ENCODE assay signal across 1 cellular context in the genomic region with DNA sequence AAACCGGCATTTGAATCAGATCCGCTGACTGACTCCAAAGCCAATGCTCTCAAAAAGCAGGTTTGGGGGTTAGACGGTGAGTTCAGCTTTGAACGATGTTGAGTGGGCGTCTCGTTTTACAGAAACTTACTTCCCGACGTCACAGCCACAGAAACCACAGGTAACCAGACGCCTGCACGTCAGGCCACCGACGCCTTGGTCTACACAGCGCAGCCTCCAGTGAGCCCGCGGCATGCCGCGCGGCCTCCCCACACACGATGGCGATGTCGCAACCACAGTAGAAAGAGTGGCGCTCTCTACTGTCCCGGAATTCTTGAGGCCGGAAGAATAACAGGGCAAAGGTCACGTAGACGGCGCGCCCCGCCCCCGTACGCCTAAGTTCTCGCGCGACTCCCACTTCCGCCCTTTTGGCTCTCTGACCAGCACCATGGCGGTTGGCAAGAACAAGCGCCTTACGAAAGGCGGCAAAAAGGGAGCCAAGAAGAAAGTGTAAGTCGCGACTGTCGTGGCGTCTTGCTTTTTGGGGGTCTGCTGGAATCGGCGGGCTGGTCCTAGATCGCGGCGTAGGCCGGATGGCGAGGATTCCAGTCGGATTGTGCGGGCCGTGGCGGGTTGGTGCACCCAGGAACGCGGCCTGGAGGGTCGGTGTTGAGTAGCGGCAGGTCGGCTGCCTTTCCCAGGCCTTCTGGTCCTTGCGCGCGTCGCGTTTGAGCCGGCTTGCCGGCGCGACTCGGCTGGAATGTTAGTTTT.
TF ChIP-seq lines count a peak whose summit lies in the region.

A gene (plus strand): TSS at position 403 of the 750 bp plus-strand sequence. CDS start 25 bp downstream, at position 428.

TF ChIP-seq in HepG2, 621 proteins besides CTCF, POLR2A, EP300 and RAD21 (continued from another document and continues in another):
- TF ChIP-seq, protein P1, sequence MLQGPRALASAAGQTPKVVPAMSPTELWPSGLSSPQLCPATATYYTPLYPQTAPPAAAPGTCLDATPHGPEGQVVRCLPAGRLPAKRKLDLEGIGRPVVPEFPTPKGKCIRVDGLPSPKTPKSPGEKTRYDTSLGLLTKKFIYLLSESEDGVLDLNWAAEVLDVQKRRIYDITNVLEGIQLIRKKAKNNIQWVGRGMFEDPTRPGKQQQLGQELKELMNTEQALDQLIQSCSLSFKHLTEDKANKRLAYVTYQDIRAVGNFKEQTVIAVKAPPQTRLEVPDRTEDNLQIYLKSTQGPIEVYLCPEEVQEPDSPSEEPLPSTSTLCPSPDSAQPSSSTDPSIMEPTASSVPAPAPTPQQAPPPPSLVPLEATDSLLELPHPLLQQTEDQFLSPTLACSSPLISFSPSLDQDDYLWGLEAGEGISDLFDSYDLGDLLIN (CRISPR knock-in tag; IDR thresholded peaks at IDR 0.05; ENCODE audit: borderline replicate concordance), result peak; percentile 56; the same call in 1 of the 2 replicates
- TF ChIP-seq SRSF4 (IDR thresholded peaks at IDR 0.05; ENCODE audit: low read depth, low read length, poor library complexity, severe bottlenecking) (no peak), FOSL1 (CRISPR knock-in tag; IDR thresholded peaks at IDR 0.05; ENCODE audit: borderline replicate concordance) (peak; percentile 54; the same call in 1 of the 2 replicates), HHEX (CRISPR knock-in tag; IDR thresholded peaks at IDR 0.05) (no peak), NPAS2 (CRISPR knock-in tag; IDR thresholded peaks at IDR 0.05; ENCODE audit: borderline replicate concordance) (no peak), ZNF225 (CRISPR knock-in tag; IDR thresholded peaks at IDR 0.05) (peak; percentile 92; the same call in 1 of the 2 replicates), CCDC6 (CRISPR knock-in tag; IDR thresholded peaks at IDR 0.05) (peak; percentile 89), HMGA1 (CRISPR knock-in tag; conservative IDR thresholded peaks at IDR 0.05) (no peak), ZNF850 (CRISPR knock-in tag; conservative IDR thresholded peaks at IDR 0.05) (peak; percentile 72; the same call in 1 of the 2 replicates), PHF20 (CRISPR knock-in tag; IDR thresholded peaks at IDR 0.05) (peak; percentile 97), ATF7 (IDR thresholded peaks at IDR 0.05) (no peak), ATF7 (CRISPR knock-in tag; IDR thresholded peaks at IDR 0.05) (0 out of 2 replicates have a peak, but pooled peaks have one; percentile 43), RNF2 (conservative IDR thresholded peaks at IDR 0.05; ENCODE audit: low read depth) (peak; percentile 65; the same call in 1 of the 2 replicates), EHMT2 (IDR thresholded peaks at IDR 0.05; ENCODE audit: borderline replicate concordance, low read depth, low read length) (no peak), ZNF329 (CRISPR knock-in tag; IDR thresholded peaks at IDR 0.05; ENCODE audit: low read depth) (no peak; the same call in 1 of the 2 replicates), SP140L (CRISPR knock-in tag; IDR thresholded peaks at IDR 0.05; ENCODE audit: borderline replicate concordance) (no peak), SMAD9 (CRISPR knock-in tag; IDR thresholded peaks at IDR 0.05) (peak; percentile 62; the same call in 1 of the 2 replicates), ZNF549 (CRISPR knock-in tag; IDR thresholded peaks at IDR 0.05) (0 out of 2 replicates have a peak, but pooled peaks have one; percentile 50), TCF7L2 (IDR thresholded peaks at IDR 0.05; ENCODE audit: low read depth, low read length) (no peak), SNAPC2 (CRISPR knock-in tag; IDR thresholded peaks at IDR 0.05) (peak; percentile 95; the same call in 1 of the 2 replicates), HNRNPLL (IDR thresholded peaks at IDR 0.05; ENCODE audit: low read depth, low read length, poor library complexity, severe bottlenecking) (peak; percentile 87), ZNF7 (CRISPR knock-in tag; IDR thresholded peaks at IDR 0.05) (no peak), TP53 (CRISPR knock-in tag; conservative IDR thresholded peaks at IDR 0.05) (peak; percentile 90; the same call in 1 of the 2 replicates), HOXA9 (CRISPR knock-in tag; IDR thresholded peaks at IDR 0.05; ENCODE audit: borderline replicate concordance) (peak; percentile 73; the same call in 1 of the 2 replicates), ZNF34 (CRISPR knock-in tag; IDR thresholded peaks at IDR 0.05; ENCODE audit: borderline replicate concordance) (peak; percentile 95; the same call in 1 of the 2 replicates), ZNF331 (CRISPR knock-in tag; IDR thresholded peaks at IDR 0.05) (peak; percentile 89), ZNF12 (CRISPR knock-in tag; IDR thresholded peaks at IDR 0.05) (peak; percentile 54; the same call in 1 of the 2 replicates), ZNF558 (CRISPR knock-in tag; IDR thresholded peaks at IDR 0.05; ENCODE audit: borderline replicate concordance) (peak; percentile 95), NBN (conservative IDR thresholded peaks at IDR 0.05) (no peak), SOX5 (CRISPR knock-in tag; IDR thresholded peaks at IDR 0.05; ENCODE audit: borderline replicate concordance) (peak; percentile 61), CREM (IDR thresholded peaks at IDR 0.05) (peak; percentile 93), CREM (CRISPR knock-in tag; IDR thresholded peaks at IDR 0.05) (no peak), ZNF569 (CRISPR knock-in tag; IDR thresholded peaks at IDR 0.05; ENCODE audit: borderline replicate concordance) (no peak), SKI (IDR thresholded peaks at IDR 0.05; ENCODE audit: partially characterized antibody) (peak; percentile 73), SOX13 (IDR thresholded peaks at IDR 0.05) (0 out of 2 replicates have a peak, but pooled peaks have one; percentile 14), SOX13 (CRISPR knock-in tag; conservative IDR thresholded peaks at IDR 0.05 in 1 of 2, IDR thresholded peaks at IDR 0.05 in 1 of 2) (peak in 1 of 2 experiments; percentile 68; a peak in 2 of 4 replicates), ZNF335 (CRISPR knock-in tag; IDR thresholded peaks at IDR 0.05) (peak; percentile 69; the same call in 1 of the 2 replicates), ZSCAN30 (CRISPR knock-in tag; IDR thresholded peaks at IDR 0.05) (no peak), CEBPG (CRISPR knock-in tag; IDR thresholded peaks at IDR 0.05) (peak; percentile 94), NFE2L1 (CRISPR knock-in tag; IDR thresholded peaks at IDR 0.05; ENCODE audit: borderline replicate concordance) (no peak), ZSCAN29 (CRISPR knock-in tag; conservative IDR thresholded peaks at IDR 0.05) (peak; percentile 97)
- TF ChIP-seq, protein P2, sequence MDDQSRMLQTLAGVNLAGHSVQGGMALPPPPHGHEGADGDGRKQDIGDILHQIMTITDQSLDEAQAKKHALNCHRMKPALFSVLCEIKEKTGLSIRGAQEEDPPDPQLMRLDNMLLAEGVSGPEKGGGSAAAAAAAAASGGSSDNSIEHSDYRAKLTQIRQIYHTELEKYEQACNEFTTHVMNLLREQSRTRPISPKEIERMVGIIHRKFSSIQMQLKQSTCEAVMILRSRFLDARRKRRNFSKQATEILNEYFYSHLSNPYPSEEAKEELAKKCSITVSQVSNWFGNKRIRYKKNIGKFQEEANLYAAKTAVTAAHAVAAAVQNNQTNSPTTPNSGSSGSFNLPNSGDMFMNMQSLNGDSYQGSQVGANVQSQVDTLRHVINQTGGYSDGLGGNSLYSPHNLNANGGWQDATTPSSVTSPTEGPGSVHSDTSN (CRISPR knock-in tag; IDR thresholded peaks at IDR 0.05; ENCODE audit: borderline replicate concordance), result no peak; the same call in 1 of the 2 replicates
- TF ChIP-seq, protein P3, sequence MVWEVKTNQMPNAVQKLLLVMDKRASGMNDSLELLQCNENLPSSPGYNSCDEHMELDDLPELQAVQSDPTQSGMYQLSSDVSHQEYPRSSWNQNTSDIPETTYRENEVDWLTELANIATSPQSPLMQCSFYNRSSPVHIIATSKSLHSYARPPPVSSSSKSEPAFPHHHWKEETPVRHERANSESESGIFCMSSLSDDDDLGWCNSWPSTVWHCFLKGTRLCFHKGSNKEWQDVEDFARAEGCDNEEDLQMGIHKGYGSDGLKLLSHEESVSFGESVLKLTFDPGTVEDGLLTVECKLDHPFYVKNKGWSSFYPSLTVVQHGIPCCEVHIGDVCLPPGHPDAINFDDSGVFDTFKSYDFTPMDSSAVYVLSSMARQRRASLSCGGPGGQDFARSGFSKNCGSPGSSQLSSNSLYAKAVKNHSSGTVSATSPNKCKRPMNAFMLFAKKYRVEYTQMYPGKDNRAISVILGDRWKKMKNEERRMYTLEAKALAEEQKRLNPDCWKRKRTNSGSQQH (CRISPR knock-in tag; IDR thresholded peaks at IDR 0.05; ENCODE audit: low read depth), result peak; percentile 79
- TF ChIP-seq, protein P4, sequence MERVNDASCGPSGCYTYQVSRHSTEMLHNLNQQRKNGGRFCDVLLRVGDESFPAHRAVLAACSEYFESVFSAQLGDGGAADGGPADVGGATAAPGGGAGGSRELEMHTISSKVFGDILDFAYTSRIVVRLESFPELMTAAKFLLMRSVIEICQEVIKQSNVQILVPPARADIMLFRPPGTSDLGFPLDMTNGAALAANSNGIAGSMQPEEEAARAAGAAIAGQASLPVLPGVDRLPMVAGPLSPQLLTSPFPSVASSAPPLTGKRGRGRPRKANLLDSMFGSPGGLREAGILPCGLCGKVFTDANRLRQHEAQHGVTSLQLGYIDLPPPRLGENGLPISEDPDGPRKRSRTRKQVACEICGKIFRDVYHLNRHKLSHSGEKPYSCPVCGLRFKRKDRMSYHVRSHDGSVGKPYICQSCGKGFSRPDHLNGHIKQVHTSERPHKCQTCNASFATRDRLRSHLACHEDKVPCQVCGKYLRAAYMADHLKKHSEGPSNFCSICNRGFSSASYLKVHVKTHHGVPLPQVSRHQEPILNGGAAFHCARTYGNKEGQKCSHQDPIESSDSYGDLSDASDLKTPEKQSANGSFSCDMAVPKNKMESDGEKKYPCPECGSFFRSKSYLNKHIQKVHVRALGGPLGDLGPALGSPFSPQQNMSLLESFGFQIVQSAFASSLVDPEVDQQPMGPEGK (CRISPR knock-in tag; IDR thresholded peaks at IDR 0.05), result no peak; the same call in 1 of the 2 replicates
- TF ChIP-seq, protein P5, sequence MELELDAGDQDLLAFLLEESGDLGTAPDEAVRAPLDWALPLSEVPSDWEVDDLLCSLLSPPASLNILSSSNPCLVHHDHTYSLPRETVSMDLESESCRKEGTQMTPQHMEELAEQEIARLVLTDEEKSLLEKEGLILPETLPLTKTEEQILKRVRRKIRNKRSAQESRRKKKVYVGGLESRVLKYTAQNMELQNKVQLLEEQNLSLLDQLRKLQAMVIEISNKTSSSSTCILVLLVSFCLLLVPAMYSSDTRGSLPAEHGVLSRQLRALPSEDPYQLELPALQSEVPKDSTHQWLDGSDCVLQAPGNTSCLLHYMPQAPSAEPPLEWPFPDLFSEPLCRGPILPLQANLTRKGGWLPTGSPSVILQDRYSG (CRISPR knock-in tag; IDR thresholded peaks at IDR 0.05), result no peak
- TF ChIP-seq, protein P6, sequence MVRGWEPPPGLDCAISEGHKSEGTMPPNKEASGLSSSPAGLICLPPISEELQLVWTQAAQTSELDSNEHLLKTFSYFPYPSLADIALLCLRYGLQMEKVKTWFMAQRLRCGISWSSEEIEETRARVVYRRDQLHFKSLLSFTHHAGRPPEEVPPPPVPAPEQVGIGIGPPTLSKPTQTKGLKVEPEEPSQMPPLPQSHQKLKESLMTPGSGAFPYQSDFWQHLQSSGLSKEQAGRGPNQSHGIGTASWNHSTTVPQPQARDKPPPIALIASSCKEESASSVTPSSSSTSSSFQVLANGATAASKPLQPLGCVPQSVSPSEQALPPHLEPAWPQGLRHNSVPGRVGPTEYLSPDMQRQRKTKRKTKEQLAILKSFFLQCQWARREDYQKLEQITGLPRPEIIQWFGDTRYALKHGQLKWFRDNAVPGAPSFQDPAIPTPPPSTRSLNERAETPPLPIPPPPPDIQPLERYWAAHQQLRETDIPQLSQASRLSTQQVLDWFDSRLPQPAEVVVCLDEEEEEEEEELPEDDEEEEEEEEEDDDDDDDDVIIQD (CRISPR knock-in tag; IDR thresholded peaks at IDR 0.05; ENCODE audit: low read depth), result peak; percentile 92
- TF ChIP-seq, protein P7, sequence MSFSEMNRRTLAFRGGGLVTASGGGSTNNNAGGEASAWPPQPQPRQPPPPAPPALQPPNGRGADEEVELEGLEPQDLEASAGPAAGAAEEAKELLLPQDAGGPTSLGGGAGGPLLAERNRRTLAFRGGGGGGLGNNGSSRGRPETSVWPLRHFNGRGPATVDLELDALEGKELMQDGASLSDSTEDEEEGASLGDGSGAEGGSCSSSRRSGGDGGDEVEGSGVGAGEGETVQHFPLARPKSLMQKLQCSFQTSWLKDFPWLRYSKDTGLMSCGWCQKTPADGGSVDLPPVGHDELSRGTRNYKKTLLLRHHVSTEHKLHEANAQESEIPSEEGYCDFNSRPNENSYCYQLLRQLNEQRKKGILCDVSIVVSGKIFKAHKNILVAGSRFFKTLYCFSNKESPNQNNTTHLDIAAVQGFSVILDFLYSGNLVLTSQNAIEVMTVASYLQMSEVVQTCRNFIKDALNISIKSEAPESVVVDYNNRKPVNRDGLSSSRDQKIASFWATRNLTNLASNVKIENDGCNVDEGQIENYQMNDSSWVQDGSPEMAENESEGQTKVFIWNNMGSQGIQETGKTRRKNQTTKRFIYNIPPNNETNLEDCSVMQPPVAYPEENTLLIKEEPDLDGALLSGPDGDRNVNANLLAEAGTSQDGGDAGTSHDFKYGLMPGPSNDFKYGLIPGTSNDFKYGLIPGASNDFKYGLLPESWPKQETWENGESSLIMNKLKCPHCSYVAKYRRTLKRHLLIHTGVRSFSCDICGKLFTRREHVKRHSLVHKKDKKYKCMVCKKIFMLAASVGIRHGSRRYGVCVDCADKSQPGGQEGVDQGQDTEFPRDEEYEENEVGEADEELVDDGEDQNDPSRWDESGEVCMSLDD (CRISPR knock-in tag; IDR thresholded peaks at IDR 0.05; ENCODE audit: borderline replicate concordance), result peak; percentile 58; the same call in 1 of the 2 replicates
- TF ChIP-seq, protein P8, sequence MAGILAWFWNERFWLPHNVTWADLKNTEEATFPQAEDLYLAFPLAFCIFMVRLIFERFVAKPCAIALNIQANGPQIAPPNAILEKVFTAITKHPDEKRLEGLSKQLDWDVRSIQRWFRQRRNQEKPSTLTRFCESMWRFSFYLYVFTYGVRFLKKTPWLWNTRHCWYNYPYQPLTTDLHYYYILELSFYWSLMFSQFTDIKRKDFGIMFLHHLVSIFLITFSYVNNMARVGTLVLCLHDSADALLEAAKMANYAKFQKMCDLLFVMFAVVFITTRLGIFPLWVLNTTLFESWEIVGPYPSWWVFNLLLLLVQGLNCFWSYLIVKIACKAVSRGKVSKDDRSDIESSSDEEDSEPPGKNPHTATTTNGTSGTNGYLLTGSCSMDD (CRISPR knock-in tag; IDR thresholded peaks at IDR 0.05), result no peak
